Comparison of ENCODE assay signal across 8 cellular contexts in genomic region chrX:40581333-40581910, GRCh38. TPM values are rescaled to one million over a fixed set of nuclear protein-coding genes. Genes with fewer than 3 reads are reported as not detected.
DNase-seq lines count a peak whose midpoint lies in the region; ATAC-seq, FAIRE-seq and TF ChIP-seq lines count a peak whose summit lies in the region.

No MANE protein-coding gene starts in this region.

- no peak for ATAC-seq in gastroesophageal sphincter
- ATAC-seq in GM18867 (IDR thresholded peaks at IDR 0.05; ENCODE audit: unreplicated experiment): no peak

- no peak overlapping the region for H3K4ac ChIP-seq in H9 (ENCODE audit: low read depth, low read length)

- peak; percentile 14 for DNase-seq in A673 (ENCODE audit: low spot score)
- no peak for DNase-seq in H9
- peak; percentile 4 for DNase-seq in activated CD4-positive, alpha-beta T cell treated with anti-CD3 and anti-CD28 coated beads, Interleukin-2, amount 50 U/mL, for 1 hour
- peak; percentile 2 for DNase-seq in small intestine
- DNase-seq in GDM1 (lab: John Stamatoyannopoulos, UW): no peak
- no peak for DNase-seq in NCI-H2196 (lab: John Stamatoyannopoulos, UW; ENCODE audit: unreplicated experiment)

- TF ChIP-seq EP300 in gastroesophageal sphincter (IDR thresholded peaks at IDR 0.05): no peak

- H2AK5ac ChIP-seq in H9 (ENCODE audit: insufficient read length, low read length): no peak overlapping the region

- H3K36me3 ChIP-seq in A673 (ENCODE audit: insufficient read depth, low read length, poor library complexity, severe bottlenecking) (no peaks in the 10 kb centered on the region), gastroesophageal sphincter (no peaks in the 10 kb centered on the region), small intestine (ENCODE audit: control insufficient read depth in 2 of 2, insufficient read depth in 2 of 2, low read length in 2 of 2) (no peaks in the 10 kb centered on the region)

- intact Hi-C loops in A673 (cut with micrococcal nuclease; ENCODE audit: unreplicated experiment): no loop called here

- H3K14ac ChIP-seq in H9 (ENCODE audit: insufficient read depth, low read length): no peak overlapping the region

- peak overlapping the region; percentile 4 for H3K9ac ChIP-seq in H9 (ENCODE audit: extremely low read depth, insufficient read length, low read length)

- H3K79me1 ChIP-seq in H9 (ENCODE audit: insufficient read depth, low read depth, low read length, poor library complexity, severe bottlenecking): peaks cover 6% of the 10 kb centered on the region

- no peak overlapping the region for H2BK5ac ChIP-seq in H9 (ENCODE audit: insufficient read length, low read length)

- peak overlapping the region; percentile 78 to 83 for H3K4me3 Mint-ChIP-seq in H9

- peaks cover 61 to 64% of the 10 kb centered on the region in 2 experiments for H3K9me3 Mint-ChIP-seq in H9

- H3K23me2 ChIP-seq in H9 (ENCODE audit: insufficient read length, low read depth, low read length, poor library complexity, severe bottlenecking): peaks cover 4% of the 10 kb centered on the region

- H2AFZ ChIP-seq in H9 (ENCODE audit: low read length): no peak overlapping the region

- FAIRE-seq in small intestine (lab: Jason Lieb, UNC): no peak

- no peak for TF ChIP-seq CTCF in A673 (conservative IDR thresholded peaks at IDR 0.05; ENCODE audit: low read depth, low read length)
- TF ChIP-seq CTCF in H9 (conservative IDR thresholded peaks at IDR 0.05): no peak
- TF ChIP-seq CTCF in gastroesophageal sphincter (IDR thresholded peaks at IDR 0.05): no peak

- CTCF ChIA-PET in A673 (lab: Charles Lee): interaction anchor here (0.6 kb wide), 1 partner anchor 96 kb away, joined by 3 read pairs; no protein-coding TSS in a partner anchor

- H3K18ac ChIP-seq in H9 (ENCODE audit: insufficient read length, low read depth, low read length): no peak overlapping the region

- no peak overlapping the region for H2BK12ac ChIP-seq in H9 (ENCODE audit: insufficient read length, low read depth, low read length)

- peak overlapping the region; percentile 74 for H3K4me3 ChIP-seq in A673 (ENCODE audit: low read depth, low read length, poor library complexity, severe bottlenecking)
- H3K4me3 ChIP-seq in gastroesophageal sphincter: peak overlapping the region; percentile 73 to 82
- peak overlapping the region; percentile 53 to 71 for H3K4me3 ChIP-seq in small intestine (ENCODE audit: low read depth in 1 of 2, low read length in 2 of 2)

- H3K23ac ChIP-seq in H9 (ENCODE audit: insufficient read length, low read depth, low read length): no peak overlapping the region

- H3K27me3 Mint-ChIP-seq in H9 (ENCODE audit: low read depth): peaks cover 2% of the 10 kb centered on the region

- H3K79me2 ChIP-seq in H9 (ENCODE audit: insufficient read depth, low read length): peaks cover 10% of the 10 kb centered on the region; the same call in 1 of the 2 replicates

- H3K27ac ChIP-seq in A673 (ENCODE audit: low read depth, low read length, poor library complexity, severe bottlenecking): peak overlapping the region; percentile 75
- no peak overlapping the region for H3K27ac ChIP-seq in H9 (ENCODE audit: insufficient read length, low read depth, low read length)
- peak overlapping the region; percentile 76 to 94 (median 90) for H3K27ac ChIP-seq in gastroesophageal sphincter
- peak overlapping the region; percentile 75 to 96 for H3K27ac ChIP-seq in small intestine (ENCODE audit: low read depth in 1 of 2, low read length in 1 of 2)

- H4K91ac ChIP-seq in H9 (ENCODE audit: insufficient read length, low read depth, low read length): no peak overlapping the region

- no peak overlapping the region for H4K5ac ChIP-seq in H9 (ENCODE audit: insufficient read length, low read depth, low read length)

- peaks cover 0 to 4% (median 0%) of the 10 kb centered on the region in 3 experiments; a peak in 3 of 7 replicates for H3K36me3 Mint-ChIP-seq in H9 (ENCODE audit: insufficient read depth in 1 of 3, low read depth in 3 of 3)

- H3K4me2 ChIP-seq in H9 (ENCODE audit: insufficient read depth, insufficient read length, low read length): peak overlapping the region; percentile 80

- no peaks in the 10 kb centered on the region for H3K4me1 ChIP-seq in A673 (ENCODE audit: insufficient read depth, low read length, poor library complexity, severe bottlenecking)
- H3K4me1 ChIP-seq in H9 (ENCODE audit: insufficient read depth, low read length): no peaks in the 10 kb centered on the region
- H3K4me1 ChIP-seq in gastroesophageal sphincter: peaks cover 0 to 16% (median 5%) of the 10 kb centered on the region in 3 donors
- H3K4me1 ChIP-seq in small intestine (ENCODE audit: control insufficient read depth in 2 of 2, insufficient read depth in 1 of 2, low read depth in 1 of 2, low read length in 1 of 2): no peaks in the 10 kb centered on the region

- no peaks in the 10 kb centered on the region for H3K9me3 ChIP-seq in A673 (ENCODE audit: low read depth, low read length, poor library complexity, severe bottlenecking)
- H3K9me3 ChIP-seq in H9 (ENCODE audit: control insufficient read depth, low read depth, low read length): no peaks in the 10 kb centered on the region
- H3K9me3 ChIP-seq in gastroesophageal sphincter: no peaks in the 10 kb centered on the region
- H3K9me3 ChIP-seq in small intestine (ENCODE audit: control insufficient read depth, low read depth): no peaks in the 10 kb centered on the region

- no peak overlapping the region for H3K56ac ChIP-seq in H9 (ENCODE audit: insufficient read length, low read depth, low read length)

- no peak overlapping the region for H4K8ac ChIP-seq in H9 (replicated peaks; ENCODE audit: insufficient read length, low read depth, low read length)

- no peaks in the 10 kb centered on the region for H4K20me1 ChIP-seq in H9 (ENCODE audit: control insufficient read depth, insufficient read depth, insufficient read length)

- no peak overlapping the region for H2BK20ac ChIP-seq in H9 (ENCODE audit: low read depth, low read length, poor library complexity, severe bottlenecking)

- H3T11ph ChIP-seq in H9 (ENCODE audit: low read length): no peak overlapping the region

- H3K27me3 ChIP-seq in A673 (replicated peaks; ENCODE audit: insufficient read depth, low read depth, low read length, poor library complexity) (no peaks in the 10 kb centered on the region), H9 (ENCODE audit: insufficient read depth, low read length) (no peaks in the 10 kb centered on the region), gastroesophageal sphincter (no peaks in the 10 kb centered on the region), small intestine (ENCODE audit: control insufficient read depth in 2 of 2, insufficient read depth in 2 of 2, low read length in 2 of 2) (no peaks in the 10 kb centered on the region)

- no peak overlapping the region for H2BK120ac ChIP-seq in H9 (ENCODE audit: low read depth, low read length, poor library complexity, severe bottlenecking)

- H3K27ac Mint-ChIP-seq in H9: no peak overlapping the region

- no peak overlapping the region for H2BK15ac ChIP-seq in H9 (ENCODE audit: low read depth, low read length)

- POLR2A ChIA-PET in A673 (lab: Charles Lee; ENCODE audit: low non-redundant PET): no interaction called here

- TSS peak; percentile 41 for BruUV-seq in A673 (replicated peaks; lab: Mats Ljungman, UMichigan)

- H3K4me1 Mint-ChIP-seq in H9: peaks cover 7 to 10% of the 10 kb centered on the region in 2 experiments; a peak in 3 of 4 replicates

- TF ChIP-seq POLR2A in gastroesophageal sphincter (IDR thresholded peaks at IDR 0.05): no peak

- no CpG with 5 or more reads among the region's 15 CpGs for WGBS in H9 (ENCODE audit: extremely low coverage, insufficient read length, low lambda C conversion rate)
- 16% methylated on average over 7 of the region's 15 CpGs; no CpG with 5 or more reads in 1 of the 2 donors for WGBS in gastroesophageal sphincter (ENCODE audit: low coverage in 1 of 2), 2 donors
- 1 to 36% (median 7%) methylated on average over 11 to 15 of the region's 15 CpGs for WGBS in small intestine, 3 donors

RNA-seq across cellular contexts. Expression of gene ATP6AP2, which starts 0.7 kb away (rescaled TPM):
- 72.9 and 73.8 TPM in 2 replicates for total RNA-seq in A673 (2021)
- 67.5 and 68.3 TPM in 2 replicates for total RNA-seq in H9 (2021)
- 100 to 1,000 TPM; 106 to 141 (median 115) TPM for total RNA-seq in gastroesophageal sphincter
- 10 to 100 TPM; 13.0 to 58.7 (median 19.5) TPM for polyA plus RNA-seq in small intestine

RNA-seq across cellular contexts. Expression of gene MPC1L, which starts 41.8 kb away (rescaled TPM):
- not detected in 2 replicates for total RNA-seq in A673 (2021)
- not detected in 2 replicates for total RNA-seq in H9 (2021)
- total RNA-seq in gastroesophageal sphincter: not detected
- polyA plus RNA-seq in small intestine: not detected

Comparison
In these comparisons a context has a peak if more than half of its experiments do, and no peak if none do; other contexts are left out.
1. DNase-seq: peak in A673 (single experiment), activated CD4-positive, alpha-beta T cell treated with anti-CD3 and anti-CD28 coated beads, Interleukin-2, amount 50 U/mL, for 1 hour (single experiment) and small intestine (single experiment); none in H9 (single experiment), GDM1 (single experiment) and NCI-H2196 (single experiment).
2. Peak in every context shown above with its lines, with median percentiles within 50 percentile points of each other: H3K4me3 ChIP-seq.